In genomic region chr11:115920841-115921480, GRCh38 we compare ENCODE assay signal across 1 cellular context.
TF ChIP-seq lines count a peak whose summit lies in the region.

No MANE protein-coding gene starts in this region.

TF ChIP-seq in WTC11, 78 proteins besides CTCF, POLR2A, EP300 and RAD21 (continued from another document):
- TF ChIP-seq TEAD1 (CRISPR knock-in tag; IDR thresholded peaks at IDR 0.05) = no peak
- TF ChIP-seq JAZF1 (CRISPR knock-in tag; IDR thresholded peaks at IDR 0.05) = no peak
- TF ChIP-seq TCF7 (CRISPR knock-in tag; IDR thresholded peaks at IDR 0.05; ENCODE audit: low read depth) = no peak
- no peak for TF ChIP-seq KAT7 (CRISPR knock-in tag; IDR thresholded peaks at IDR 0.05; ENCODE audit: borderline replicate concordance)
